1 cellular context compared by ENCODE assay signal in the genomic region with DNA sequence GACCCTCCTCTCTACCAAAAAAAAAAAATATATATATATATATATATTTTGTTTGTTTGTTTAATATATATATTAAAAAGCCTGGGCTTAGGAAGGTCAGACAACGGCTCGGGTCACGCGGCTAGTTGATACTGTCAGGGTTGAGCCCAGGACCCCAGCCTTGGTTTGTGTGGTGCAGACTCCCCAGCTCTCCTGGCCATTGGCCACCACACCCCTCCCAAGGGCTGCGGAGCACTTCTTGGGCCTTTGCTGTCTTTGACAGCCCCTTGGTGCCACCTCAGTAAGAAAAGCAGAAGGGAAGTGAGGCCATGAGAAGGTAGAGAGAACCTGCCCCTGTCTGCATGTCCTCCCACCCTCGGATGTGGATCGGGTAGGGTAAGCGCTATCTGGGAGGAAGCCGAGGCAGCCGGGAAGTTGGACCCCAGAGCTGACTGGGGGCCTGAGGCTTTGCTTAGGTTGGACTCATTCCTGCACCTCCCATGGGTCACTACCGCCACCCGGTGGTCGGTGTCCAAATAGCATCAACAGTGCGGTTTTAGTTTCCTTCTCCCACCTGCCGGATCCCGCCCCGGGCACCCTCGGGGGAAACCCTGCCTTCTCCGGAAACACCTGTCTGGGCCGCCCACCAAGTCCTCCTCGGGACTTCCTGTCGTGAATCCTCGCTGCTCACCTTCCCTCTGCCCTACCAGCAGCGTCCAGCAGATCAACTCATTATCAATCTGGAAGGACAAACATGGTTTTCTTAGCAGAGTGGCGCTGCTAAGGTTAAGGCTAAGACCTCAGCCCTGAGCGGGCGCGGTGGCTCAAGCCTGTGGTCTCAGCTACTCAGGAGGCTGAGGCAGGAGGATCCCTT.
TF ChIP-seq lines count a peak whose summit lies in the region.

No MANE protein-coding gene starts in this region.

TF ChIP-seq in K562, 482 proteins besides CTCF, POLR2A, EP300 and RAD21 (continued from another document and continues in another):
- TF ChIP-seq, protein P1, sequence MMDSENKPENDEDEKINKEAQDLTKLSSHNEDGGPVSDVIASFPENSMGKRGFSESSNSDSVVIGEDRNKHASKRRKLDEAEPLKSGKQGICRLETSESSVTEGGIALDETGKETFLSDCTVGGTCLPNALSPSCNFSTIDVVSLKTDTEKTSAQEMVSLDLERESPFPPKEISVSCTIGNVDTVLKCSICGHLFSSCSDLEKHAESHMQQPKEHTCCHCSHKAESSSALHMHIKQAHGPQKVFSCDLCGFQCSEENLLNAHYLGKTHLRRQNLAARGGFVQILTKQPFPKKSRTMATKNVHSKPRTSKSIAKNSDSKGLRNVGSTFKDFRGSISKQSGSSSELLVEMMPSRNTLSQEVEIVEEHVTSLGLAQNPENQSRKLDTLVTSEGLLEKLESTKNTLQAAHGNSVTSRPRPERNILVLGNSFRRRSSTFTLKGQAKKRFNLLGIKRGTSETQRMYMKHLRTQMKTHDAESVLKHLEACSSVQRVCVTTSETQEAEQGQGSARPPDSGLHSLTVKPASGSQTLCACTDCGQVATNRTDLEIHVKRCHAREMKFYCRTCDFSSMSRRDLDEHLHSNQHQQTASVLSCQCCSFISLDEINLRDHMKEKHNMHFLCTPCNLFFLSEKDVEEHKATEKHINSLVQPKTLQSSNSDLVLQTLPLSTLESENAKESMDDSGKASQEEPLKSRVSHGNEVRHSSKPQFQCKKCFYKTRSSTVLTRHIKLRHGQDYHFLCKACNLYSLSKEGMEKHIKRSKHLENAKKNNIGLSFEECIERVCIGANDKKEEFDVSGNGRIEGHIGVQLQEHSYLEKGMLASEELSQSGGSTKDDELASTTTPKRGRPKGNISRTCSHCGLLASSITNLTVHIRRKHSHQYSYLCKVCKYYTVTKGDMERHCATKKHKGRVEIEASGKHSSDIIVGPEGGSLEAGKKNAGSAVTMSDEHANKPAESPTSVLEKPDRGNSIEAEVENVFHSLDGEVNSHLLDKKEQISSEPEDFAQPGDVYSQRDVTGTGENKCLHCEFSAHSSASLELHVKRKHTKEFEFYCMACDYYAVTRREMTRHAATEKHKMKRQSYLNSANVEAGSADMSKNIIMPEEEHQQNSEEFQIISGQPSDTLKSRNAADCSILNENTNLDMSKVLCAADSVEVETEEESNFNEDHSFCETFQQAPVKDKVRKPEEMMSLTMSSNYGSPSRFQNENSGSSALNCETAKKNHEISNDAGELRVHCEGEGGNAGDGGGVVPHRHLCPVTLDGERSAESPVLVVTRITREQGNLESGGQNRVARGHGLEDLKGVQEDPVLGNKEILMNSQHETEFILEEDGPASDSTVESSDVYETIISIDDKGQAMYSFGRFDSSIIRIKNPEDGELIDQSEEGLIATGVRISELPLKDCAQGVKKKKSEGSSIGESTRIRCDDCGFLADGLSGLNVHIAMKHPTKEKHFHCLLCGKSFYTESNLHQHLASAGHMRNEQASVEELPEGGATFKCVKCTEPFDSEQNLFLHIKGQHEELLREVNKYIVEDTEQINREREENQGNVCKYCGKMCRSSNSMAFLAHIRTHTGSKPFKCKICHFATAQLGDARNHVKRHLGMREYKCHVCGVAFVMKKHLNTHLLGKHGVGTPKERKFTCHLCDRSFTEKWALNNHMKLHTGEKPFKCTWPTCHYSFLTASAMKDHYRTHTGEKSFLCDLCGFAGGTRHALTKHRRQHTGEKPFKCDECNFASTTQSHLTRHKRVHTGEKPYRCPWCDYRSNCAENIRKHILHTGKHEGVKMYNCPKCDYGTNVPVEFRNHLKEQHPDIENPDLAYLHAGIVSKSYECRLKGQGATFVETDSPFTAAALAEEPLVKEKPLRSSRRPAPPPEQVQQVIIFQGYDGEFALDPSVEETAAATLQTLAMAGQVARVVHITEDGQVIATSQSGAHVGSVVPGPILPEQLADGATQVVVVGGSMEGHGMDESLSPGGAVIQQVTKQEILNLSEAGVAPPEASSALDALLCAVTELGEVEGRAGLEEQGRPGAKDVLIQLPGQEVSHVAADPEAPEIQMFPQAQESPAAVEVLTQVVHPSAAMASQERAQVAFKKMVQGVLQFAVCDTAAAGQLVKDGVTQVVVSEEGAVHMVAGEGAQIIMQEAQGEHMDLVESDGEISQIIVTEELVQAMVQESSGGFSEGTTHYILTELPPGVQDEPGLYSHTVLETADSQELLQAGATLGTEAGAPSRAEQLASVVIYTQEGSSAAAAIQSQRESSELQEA (IDR thresholded peaks at IDR 0.05; ENCODE audit: low read depth) = no peak
- TF ChIP-seq SMARCA5 (IDR thresholded peaks at IDR 0.05) (no peak), SRSF3 (IDR thresholded peaks at IDR 0.05; ENCODE audit: insufficient read depth, low read length) (no peak), NR2F6 (CRISPR knock-in tag; IDR thresholded peaks at IDR 0.05) (no peak), HMG20A (CRISPR knock-in tag; conservative IDR thresholded peaks at IDR 0.05) (no peak), DMBX1 (CRISPR knock-in tag; IDR thresholded peaks at IDR 0.05; ENCODE audit: borderline replicate concordance) (no peak), ARID2 (IDR thresholded peaks at IDR 0.05) (peak; percentile 80; the same call in 1 of the 2 replicates), TCF7 (IDR thresholded peaks at IDR 0.05; ENCODE audit: borderline replicate concordance) (no peak), LCOR (CRISPR knock-in tag; IDR thresholded peaks at IDR 0.05) (0 out of 2 replicates have a peak, but pooled peaks have one; percentile 24), ZNF780A (CRISPR knock-in tag; IDR thresholded peaks at IDR 0.05) (no peak), PTBP1 (IDR thresholded peaks at IDR 0.05; ENCODE audit: low read depth, low read length) (no peak), ELF1 (tag; IDR thresholded peaks at IDR 0.05) (no peak), ATF1 (CRISPR knock-in tag; IDR thresholded peaks at IDR 0.05) (no peak), ATF1 (tag; IDR thresholded peaks at IDR 0.05) (no peak; the same call in 1 of the 2 replicates), SRSF7 (optimal IDR thresholded peaks at IDR 0.05; ENCODE audit: low read depth, low read length) (no peak), CTBP1 (IDR thresholded peaks at IDR 0.05; ENCODE audit: borderline replicate concordance) (peak; percentile 82), TOE1 (IDR thresholded peaks at IDR 0.05; ENCODE audit: borderline replicate concordance) (peak; percentile 41; the same call in 1 of the 2 replicates), TOE1 (CRISPR knock-in tag; IDR thresholded peaks at IDR 0.05; ENCODE audit: borderline replicate concordance, low read depth) (no peak), RBM22 (IDR thresholded peaks at IDR 0.05; ENCODE audit: low read depth, low read length, poor library complexity, severe bottlenecking) (no peak), PHB2 (IDR thresholded peaks at IDR 0.05; ENCODE audit: low read depth) (no peak), DNMT1 (IDR thresholded peaks at IDR 0.05) (no peak), KDM5B (IDR thresholded peaks at IDR 0.05; ENCODE audit: insufficient replicate concordance, low read depth, low read length) (no peak), ZNF408 (CRISPR knock-in tag; IDR thresholded peaks at IDR 0.05; ENCODE audit: low read depth) (no peak), MAFF (IDR thresholded peaks at IDR 0.05; ENCODE audit: low read length) (no peak), RNF2 (IDR thresholded peaks at IDR 0.05) (no peak), TGIF2 (CRISPR knock-in tag; IDR thresholded peaks at IDR 0.05) (no peak), ZNF133 (CRISPR knock-in tag; IDR thresholded peaks at IDR 0.05) (no peak), BRF1 (IDR thresholded peaks at IDR 0.05; ENCODE audit: borderline replicate concordance, extremely low read depth, insufficient read length) (no peak)
- TF ChIP-seq, protein P2, sequence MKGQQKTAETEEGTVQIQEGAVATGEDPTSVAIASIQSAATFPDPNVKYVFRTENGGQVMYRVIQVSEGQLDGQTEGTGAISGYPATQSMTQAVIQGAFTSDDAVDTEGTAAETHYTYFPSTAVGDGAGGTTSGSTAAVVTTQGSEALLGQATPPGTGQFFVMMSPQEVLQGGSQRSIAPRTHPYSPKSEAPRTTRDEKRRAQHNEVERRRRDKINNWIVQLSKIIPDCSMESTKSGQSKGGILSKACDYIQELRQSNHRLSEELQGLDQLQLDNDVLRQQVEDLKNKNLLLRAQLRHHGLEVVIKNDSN (CRISPR knock-in tag; IDR thresholded peaks at IDR 0.05) = no peak
- TF ChIP-seq, protein P3, sequence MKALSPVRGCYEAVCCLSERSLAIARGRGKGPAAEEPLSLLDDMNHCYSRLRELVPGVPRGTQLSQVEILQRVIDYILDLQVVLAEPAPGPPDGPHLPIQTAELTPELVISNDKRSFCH (CRISPR knock-in tag; IDR thresholded peaks at IDR 0.05) = no peak
- TF ChIP-seq, protein P3 (tag; IDR thresholded peaks at IDR 0.05) = no peak
- TF ChIP-seq, protein P4, sequence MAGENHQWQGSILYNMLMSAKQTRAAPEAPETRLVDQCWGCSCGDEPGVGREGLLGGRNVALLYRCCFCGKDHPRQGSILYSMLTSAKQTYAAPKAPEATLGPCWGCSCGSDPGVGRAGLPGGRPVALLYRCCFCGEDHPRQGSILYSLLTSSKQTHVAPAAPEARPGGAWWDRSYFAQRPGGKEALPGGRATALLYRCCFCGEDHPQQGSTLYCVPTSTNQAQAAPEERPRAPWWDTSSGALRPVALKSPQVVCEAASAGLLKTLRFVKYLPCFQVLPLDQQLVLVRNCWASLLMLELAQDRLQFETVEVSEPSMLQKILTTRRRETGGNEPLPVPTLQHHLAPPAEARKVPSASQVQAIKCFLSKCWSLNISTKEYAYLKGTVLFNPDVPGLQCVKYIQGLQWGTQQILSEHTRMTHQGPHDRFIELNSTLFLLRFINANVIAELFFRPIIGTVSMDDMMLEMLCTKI (IDR thresholded peaks at IDR 0.05; ENCODE audit: partially characterized antibody) = no peak
- TF ChIP-seq, protein P5, sequence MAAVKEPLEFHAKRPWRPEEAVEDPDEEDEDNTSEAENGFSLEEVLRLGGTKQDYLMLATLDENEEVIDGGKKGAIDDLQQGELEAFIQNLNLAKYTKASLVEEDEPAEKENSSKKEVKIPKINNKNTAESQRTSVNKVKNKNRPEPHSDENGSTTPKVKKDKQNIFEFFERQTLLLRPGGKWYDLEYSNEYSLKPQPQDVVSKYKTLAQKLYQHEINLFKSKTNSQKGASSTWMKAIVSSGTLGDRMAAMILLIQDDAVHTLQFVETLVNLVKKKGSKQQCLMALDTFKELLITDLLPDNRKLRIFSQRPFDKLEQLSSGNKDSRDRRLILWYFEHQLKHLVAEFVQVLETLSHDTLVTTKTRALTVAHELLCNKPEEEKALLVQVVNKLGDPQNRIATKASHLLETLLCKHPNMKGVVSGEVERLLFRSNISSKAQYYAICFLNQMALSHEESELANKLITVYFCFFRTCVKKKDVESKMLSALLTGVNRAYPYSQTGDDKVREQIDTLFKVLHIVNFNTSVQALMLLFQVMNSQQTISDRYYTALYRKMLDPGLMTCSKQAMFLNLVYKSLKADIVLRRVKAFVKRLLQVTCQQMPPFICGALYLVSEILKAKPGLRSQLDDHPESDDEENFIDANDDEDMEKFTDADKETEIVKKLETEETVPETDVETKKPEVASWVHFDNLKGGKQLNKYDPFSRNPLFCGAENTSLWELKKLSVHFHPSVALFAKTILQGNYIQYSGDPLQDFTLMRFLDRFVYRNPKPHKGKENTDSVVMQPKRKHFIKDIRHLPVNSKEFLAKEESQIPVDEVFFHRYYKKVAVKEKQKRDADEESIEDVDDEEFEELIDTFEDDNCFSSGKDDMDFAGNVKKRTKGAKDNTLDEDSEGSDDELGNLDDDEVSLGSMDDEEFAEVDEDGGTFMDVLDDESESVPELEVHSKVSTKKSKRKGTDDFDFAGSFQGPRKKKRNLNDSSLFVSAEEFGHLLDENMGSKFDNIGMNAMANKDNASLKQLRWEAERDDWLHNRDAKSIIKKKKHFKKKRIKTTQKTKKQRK (IDR thresholded peaks at IDR 0.05; ENCODE audit: borderline replicate concordance, low read depth, low read length) = no peak
- TF ChIP-seq, protein P6, sequence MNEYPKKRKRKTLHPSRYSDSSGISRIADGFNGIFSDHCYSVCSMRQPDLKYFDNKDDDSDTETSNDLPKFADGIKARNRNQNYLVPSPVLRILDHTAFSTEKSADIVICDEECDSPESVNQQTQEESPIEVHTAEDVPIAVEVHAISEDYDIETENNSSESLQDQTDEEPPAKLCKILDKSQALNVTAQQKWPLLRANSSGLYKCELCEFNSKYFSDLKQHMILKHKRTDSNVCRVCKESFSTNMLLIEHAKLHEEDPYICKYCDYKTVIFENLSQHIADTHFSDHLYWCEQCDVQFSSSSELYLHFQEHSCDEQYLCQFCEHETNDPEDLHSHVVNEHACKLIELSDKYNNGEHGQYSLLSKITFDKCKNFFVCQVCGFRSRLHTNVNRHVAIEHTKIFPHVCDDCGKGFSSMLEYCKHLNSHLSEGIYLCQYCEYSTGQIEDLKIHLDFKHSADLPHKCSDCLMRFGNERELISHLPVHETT (CRISPR knock-in tag; conservative IDR thresholded peaks at IDR 0.05 in 1 of 2, IDR thresholded peaks at IDR 0.05 in 1 of 2) = no peak
- TF ChIP-seq, protein P7, sequence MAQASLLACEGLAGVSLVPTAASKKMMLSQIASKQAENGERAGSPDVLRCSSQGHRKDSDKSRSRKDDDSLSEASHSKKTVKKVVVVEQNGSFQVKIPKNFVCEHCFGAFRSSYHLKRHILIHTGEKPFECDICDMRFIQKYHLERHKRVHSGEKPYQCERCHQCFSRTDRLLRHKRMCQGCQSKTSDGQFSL (CRISPR knock-in tag; IDR thresholded peaks at IDR 0.05) = 0 out of 2 replicates have a peak, but pooled peaks have one; percentile 37
- TF ChIP-seq, protein P7 (tag; IDR thresholded peaks at IDR 0.05) = no peak
- TF ChIP-seq, protein P8, sequence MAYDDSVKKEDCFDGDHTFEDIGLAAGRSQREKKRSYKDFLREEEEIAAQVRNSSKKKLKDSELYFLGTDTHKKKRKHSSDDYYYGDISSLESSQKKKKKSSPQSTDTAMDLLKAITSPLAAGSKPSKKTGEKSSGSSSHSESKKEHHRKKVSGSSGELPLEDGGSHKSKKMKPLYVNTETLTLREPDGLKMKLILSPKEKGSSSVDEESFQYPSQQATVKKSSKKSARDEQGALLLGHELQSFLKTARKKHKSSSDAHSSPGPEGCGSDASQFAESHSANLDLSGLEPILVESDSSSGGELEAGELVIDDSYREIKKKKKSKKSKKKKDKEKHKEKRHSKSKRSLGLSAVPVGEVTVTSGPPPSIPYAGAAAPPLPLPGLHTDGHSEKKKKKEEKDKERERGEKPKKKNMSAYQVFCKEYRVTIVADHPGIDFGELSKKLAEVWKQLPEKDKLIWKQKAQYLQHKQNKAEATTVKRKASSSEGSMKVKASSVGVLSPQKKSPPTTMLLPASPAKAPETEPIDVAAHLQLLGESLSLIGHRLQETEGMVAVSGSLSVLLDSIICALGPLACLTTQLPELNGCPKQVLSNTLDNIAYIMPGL (CRISPR knock-in tag; IDR thresholded peaks at IDR 0.05) = no peak
